In the genomic region with DNA sequence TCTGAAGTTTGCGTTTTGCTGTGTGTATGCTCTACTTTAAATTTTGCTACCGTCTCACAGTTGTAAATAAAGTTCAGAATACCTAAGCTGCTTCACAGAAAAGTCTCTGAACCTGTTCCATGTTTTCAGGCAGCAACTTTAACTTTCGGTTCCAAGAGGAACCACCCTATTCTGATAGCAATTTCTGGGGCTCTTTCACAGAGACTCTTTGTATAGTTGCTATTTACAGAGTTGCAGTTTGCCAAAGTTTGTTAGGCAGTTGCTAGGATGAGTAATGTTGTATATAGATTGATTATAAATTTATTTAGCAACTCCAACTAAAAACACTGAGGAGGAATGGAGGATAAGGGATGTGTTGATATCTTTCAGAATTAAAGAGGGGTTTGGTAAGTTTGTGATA, we compare ENCODE assay signal across 12 cellular contexts. TPM values are rescaled to one million over a fixed set of nuclear protein-coding genes. Genes with fewer than 3 reads are reported as not detected.
DNase-seq lines count a peak whose midpoint lies in the region; ATAC-seq, FAIRE-seq and TF ChIP-seq lines count a peak whose summit lies in the region.
"Had no signal": no experiment of that assay in that cellular context is flagged by ENCODE, and none has a peak within 500 bp of the region (broad histone marks: within the 10 kb centered on the region; RNA-seq: fewer than 3 reads in every experiment).

No MANE protein-coding gene starts in this region.

- no peak overlapping the region for H3K27ac ChIP-seq in K562 (ENCODE audit: extremely low read depth, low read depth, low read length)

- peaks cover 4% of the 10 kb centered on the region for H3K4me1 Mint-ChIP-seq in stimulated activated memory B cell treated with anti-CD40 and anti-IgM and Interleukin-4, amounts not matched to agents 10 μg/mL and 1 μg/mL and 100 μg/mL, for 72 hours

- H3K36me3 Mint-ChIP-seq in stimulated activated memory B cell treated with anti-CD40 and anti-IgM and Interleukin-4, amounts not matched to agents 10 μg/mL and 1 μg/mL and 100 μg/mL, for 72 hours, result peaks cover 17% of the 10 kb centered on the region

- H2AFZ ChIP-seq in Loucy (ENCODE audit: low read length) (no peak overlapping the region), K562 (ENCODE audit: low read depth, low read length) (peak overlapping the region; percentile 64)

- peak overlapping the region; percentile 42 for H3K4me2 ChIP-seq in Loucy (ENCODE audit: low read depth, low read length, poor library complexity, severe bottlenecking)
- H3K4me2 ChIP-seq in K562 (ENCODE audit: insufficient read depth, low read length), result no peak overlapping the region

- ATAC-seq in K562 (peak; percentile 37; the same call in 1 of the 3 replicates), left ventricle myocardium superior (peak; percentile 47)
- ATAC-seq in stimulated activated memory B cell treated with anti-CD40 and anti-IgM and Interleukin-4, amounts not matched to agents 10 μg/mL and 1 μg/mL and 100 μg/mL, for 72 hours, result no peak
- ATAC-seq: activated T-cell treated with anti-CD3 and anti-CD28 coated beads, Interleukin-2, amount 50 U/mL, for 72 hours had no signal

- no peak for TF ChIP-seq EP300 in K562 (IDR thresholded peaks at IDR 0.05; ENCODE audit: low read length)

- no peak overlapping the region for H3K9ac ChIP-seq in Loucy (ENCODE audit: low read depth, low read length, poor library complexity, severe bottlenecking)
- H3K9ac ChIP-seq in K562 (ENCODE audit: insufficient read depth in 1 of 2, low read depth in 2 of 2, low read length in 2 of 2), result no peak overlapping the region

- no peak for TF ChIP-seq POLR2A in K562 (conservative IDR thresholded peaks at IDR 0.05)

- no peak for TF ChIP-seq RAD21 in K562 (CRISPR knock-in tag; conservative IDR thresholded peaks at IDR 0.05 in 1 of 2, IDR thresholded peaks at IDR 0.05 in 1 of 2)

- no peaks in the 10 kb centered on the region for H3K27me3 ChIP-seq in Loucy (ENCODE audit: insufficient read depth, low read length, poor library complexity, severe bottlenecking)
- H3K27me3 ChIP-seq in K562 (ENCODE audit: control insufficient read depth in 2 of 2, insufficient read depth in 2 of 2, low read length in 2 of 2), result 0 out of 5 replicates have a peak, but pooled peaks cover 0 to 3% of the 10 kb centered on the region in 2 experiments

- H3K9me3 Mint-ChIP-seq in stimulated activated memory B cell treated with anti-CD40 and anti-IgM and Interleukin-4, amounts not matched to agents 10 μg/mL and 1 μg/mL and 100 μg/mL, for 72 hours, result no peaks in the 10 kb centered on the region
- H3K9me3 Mint-ChIP-seq: activated T-cell treated with anti-CD3 and anti-CD28 coated beads, Interleukin-2, amount 50 U/mL, for 72 hours; CD4-positive, CD25-positive, alpha-beta regulatory T cell had no signal

- POLR2A ChIA-PET in K562 (lab: Yijun Ruan, JAX), result no interaction called here

- peaks cover 28% of the 10 kb centered on the region for H4K20me1 ChIP-seq in Loucy (ENCODE audit: insufficient read depth, low read length, poor library complexity, severe bottlenecking)
- H4K20me1 ChIP-seq in K562 (replicated peaks; ENCODE audit: control insufficient read depth, insufficient read depth, low read length), result no peaks in the 10 kb centered on the region

- no peaks in the 10 kb centered on the region for H3K9me3 ChIP-seq in Loucy (ENCODE audit: insufficient read depth, low read depth, low read length)
- no peaks in the 10 kb centered on the region for H3K9me3 ChIP-seq in K562 (replicated peaks; ENCODE audit: control insufficient read depth, insufficient read depth, low read depth, low read length)

- BruUV-seq in K562 (replicated peaks; lab: Mats Ljungman, UMichigan), result no TSS peak

- H3K36me3 ChIP-seq in Loucy (ENCODE audit: insufficient read depth, low read length) (peaks cover 15% of the 10 kb centered on the region), K562 (ENCODE audit: control insufficient read depth, insufficient read depth, low read length) (no peaks in the 10 kb centered on the region)

- WGBS in K562 (ENCODE audit: insufficient coverage, low coverage, missing lambda C conversion rate), result 0% methylated on average over 3 of the region's 3 CpGs

- no peak for DNase-seq in K562 (ENCODE audit: extremely low read depth in 1 of 4, low spot score in 3 of 4)
- DNase-seq in left ventricle myocardium superior, result no peak
- DNase-seq in posterior cingulate gyrus, result no peak
- no peak for DNase-seq in NCI-H1092 treated with DMSO at 0.1 percent for 48 hours (lab: John Stamatoyannopoulos, UW)
- no peak for DNase-seq in H4 (ENCODE audit: low spot score)
- DNase-seq in NCI-H1417 treated with DMSO at 0.1 percent for 48 hours (lab: John Stamatoyannopoulos, UW), result no peak
- DNase-seq: activated CD4-positive, alpha-beta T cell treated with anti-CD3 and anti-CD28 coated beads for 1 hour; activated T-cell treated with anti-CD3 and anti-CD28 coated beads, Interleukin-2, amount 50 U/mL, for 72 hours; CD4-positive, CD25-positive, alpha-beta regulatory T cell; NCI-H1930 had no signal

- peaks cover 69% of the 10 kb centered on the region for H3K79me2 ChIP-seq in Loucy (ENCODE audit: insufficient read depth, low read length)
- no peaks in the 10 kb centered on the region for H3K79me2 ChIP-seq in K562 (ENCODE audit: control insufficient read depth, insufficient read depth, low read length)

- H3K9me2 ChIP-seq in Loucy (replicated peaks; ENCODE audit: low read depth, low read length), result no peaks in the 10 kb centered on the region

- no peak overlapping the region for H3K4me3 Mint-ChIP-seq in stimulated activated memory B cell treated with anti-CD40 and anti-IgM and Interleukin-4, amounts not matched to agents 10 μg/mL and 1 μg/mL and 100 μg/mL, for 72 hours
- H3K4me3 Mint-ChIP-seq: activated T-cell treated with anti-CD3 and anti-CD28 coated beads, Interleukin-2, amount 50 U/mL, for 72 hours had no signal

- H3F3A ChIP-seq in Loucy (ENCODE audit: low read depth), result no peaks in the 10 kb centered on the region

- H3K4me1 ChIP-seq in Loucy (ENCODE audit: insufficient read depth, low read length, poor library complexity, severe bottlenecking) (peaks cover 26% of the 10 kb centered on the region), K562 (replicated peaks in 1 of 2; ENCODE audit: control insufficient read depth in 2 of 2, insufficient read depth in 2 of 2, low read length in 2 of 2) (no peaks in the 10 kb centered on the region)

- intact Hi-C loops in K562 (cut with micrococcal nuclease) (no loop called here), left ventricle myocardium superior (cut with micrococcal nuclease) (loop anchor here (10.0 kb wide), 1 partner anchor 91 kb away; a partner anchor contains a TSS), posterior cingulate gyrus (cut with DNase I) (no loop called here)

- in situ Hi-C loops in K562 (cut with MboI), result no loop called here

- H3K27ac Mint-ChIP-seq in stimulated activated memory B cell treated with anti-CD40 and anti-IgM and Interleukin-4, amounts not matched to agents 10 μg/mL and 1 μg/mL and 100 μg/mL, for 72 hours, result peak overlapping the region; percentile 32
- H3K27ac Mint-ChIP-seq: activated T-cell treated with anti-CD3 and anti-CD28 coated beads, Interleukin-2, amount 50 U/mL, for 72 hours; CD4-positive, CD25-positive, alpha-beta regulatory T cell had no signal

- no peaks in the 10 kb centered on the region for H3K27me3 Mint-ChIP-seq in stimulated activated memory B cell treated with anti-CD40 and anti-IgM and Interleukin-4, amounts not matched to agents 10 μg/mL and 1 μg/mL and 100 μg/mL, for 72 hours
- H3K27me3 Mint-ChIP-seq: CD4-positive, CD25-positive, alpha-beta regulatory T cell had no signal

- no peaks in the 10 kb centered on the region for H3K9me1 ChIP-seq in K562 (ENCODE audit: control insufficient read depth, insufficient read depth, low read length)

- TF ChIP-seq CTCF in Loucy (conservative IDR thresholded peaks at IDR 0.05; ENCODE audit: low read length) (no peak), K562 (IDR thresholded peaks at IDR 0.05 in 2 of 3, conservative IDR thresholded peaks at IDR 0.05 in 1 of 3; ENCODE audit: insufficient read depth in 2 of 3, low read depth in 1 of 3, low read length in 3 of 3) (no peak)

- peak; percentile 51 for FAIRE-seq in K562 (lab: Jason Lieb, UNC)

- CTCF ChIA-PET in K562 (lab: Yijun Ruan, JAX; ENCODE audit: low intra/inter-chr PET ratio), result no interaction called here

- peak overlapping the region; percentile 1 for H3K4me3 ChIP-seq in Loucy (ENCODE audit: low read length, poor library complexity, severe bottlenecking)
- H3K4me3 ChIP-seq in K562, result no peak overlapping the region

RNA-seq across cellular contexts. Expression of a gene that starts 5.8 kb away (rescaled TPM):
- total RNA-seq in K562 (2011; cell fraction: chromatin; rRNA removed; ENCODE audit: low replicate concordance), result not detected in 2 replicates
- total RNA-seq in K562 (2011; cell fraction: nucleolus; rRNA removed), result not detected in 2 replicates
- total RNA-seq in K562 (2011; cell fraction: nucleoplasm; rRNA removed), result not detected in 2 replicates
- 0.29 TPM in 1 of 2 replicates, not detected in the other for total RNA-seq in K562 (2014; rRNA removed)
- not detected in 2 replicates for total RNA-seq in K562 (2014; rRNA removed; fragmentation: Illumina TruSeq; extraction: Trizol)
- total RNA-seq in K562 (2015; rRNA removed; fragmentation: Illumina TruSeq; extraction: Trizol), result not detected in 2 replicates
- not detected in 2 replicates for total RNA-seq in K562 (2021)
- not detected in 2 replicates for polyA plus RNA-seq in K562 (2011; rRNA removed)
- 0.35 TPM in 1 of 2 replicates, not detected in the other for polyA plus RNA-seq in K562 (2011; cell fraction: cytosol; rRNA removed)
- polyA plus RNA-seq in K562 (2011; cell fraction: nucleus; rRNA removed), result 0.03 and 0.13 TPM in 2 replicates
- polyA plus RNA-seq in K562 (2012), result not detected in 2 replicates
- not detected in 2 replicates for polyA plus RNA-seq in K562 (2014; fragmentation: Illumina TruSeq; extraction: Trizol)
- polyA plus RNA-seq in K562 (2014; fragmentation: Nextera tagmentation; extraction: Ambion mirVana), result not detected
- not detected in 2 replicates for polyA plus RNA-seq in K562 (2014; rRNA removed)
- not detected in 2 replicates for polyA minus RNA-seq in K562 (2011; rRNA and poly(A)+ RNA removed)
- not detected in 2 replicates for polyA minus RNA-seq in K562 (2011; cell fraction: cytosol; rRNA and poly(A)+ RNA removed)
- polyA minus RNA-seq in K562 (2011; cell fraction: nucleus; rRNA and poly(A)+ RNA removed), result not detected in 2 replicates
- total RNA-seq in left ventricle myocardium superior, result 2.1 TPM
- 2.9 and 4.8 TPM in 2 replicates for total RNA-seq in H4 (2014; rRNA removed; shearing (Covaris generic))

RNA-seq across cellular contexts. Expression of a gene that starts 24.2 kb away (rescaled TPM):
- 0.30 and 0.63 TPM in 2 replicates for total RNA-seq in K562 (2011; cell fraction: chromatin; rRNA removed; ENCODE audit: low replicate concordance)
- total RNA-seq in K562 (2011; cell fraction: nucleolus; rRNA removed), result 0.26 and 0.33 TPM in 2 replicates
- 0.15 and 0.37 TPM in 2 replicates for total RNA-seq in K562 (2011; cell fraction: nucleoplasm; rRNA removed)
- total RNA-seq in K562 (2014; rRNA removed) (0.61 and 1.2 TPM in 2 replicates), K562 (2014; rRNA removed; fragmentation: Illumina TruSeq; extraction: Trizol) (0.25 and 0.77 TPM in 2 replicates), K562 (2015; rRNA removed; fragmentation: Illumina TruSeq; extraction: Trizol) (0.18 and 0.49 TPM in 2 replicates), K562 (2021) (0.09 and 0.20 TPM in 2 replicates), left ventricle myocardium superior (not detected)
- polyA plus RNA-seq in K562 (2011; rRNA removed) (0.26 and 0.46 TPM in 2 replicates), K562 (2014; fragmentation: Illumina TruSeq; extraction: Trizol) (0.30 and 0.64 TPM in 2 replicates), K562 (2014; fragmentation: Nextera tagmentation; extraction: Ambion mirVana) (under 1 TPM; 0.10 to 0.56 TPM), K562 (2014; rRNA removed) (0.20 and 0.91 TPM in 2 replicates)
- polyA plus RNA-seq in K562 (2011; cell fraction: cytosol; rRNA removed), result 0.03 and 0.19 TPM in 2 replicates
- polyA plus RNA-seq in K562 (2011; cell fraction: nucleus; rRNA removed), result 0.26 and 0.70 TPM in 2 replicates
- polyA plus RNA-seq in K562 (2012), result 0.35 and 0.48 TPM in 2 replicates
- polyA minus RNA-seq in K562 (2011; rRNA and poly(A)+ RNA removed), result 0.21 and 0.39 TPM in 2 replicates
- not detected in 2 replicates for polyA minus RNA-seq in K562 (2011; cell fraction: cytosol; rRNA and poly(A)+ RNA removed)
- 0.33 and 0.94 TPM in 2 replicates for polyA minus RNA-seq in K562 (2011; cell fraction: nucleus; rRNA and poly(A)+ RNA removed)
- total RNA-seq in H4 (2014; rRNA removed; shearing (Covaris generic)), result 0.56 TPM in 1 of 2 replicates, not detected in the other
